Comparison of ENCODE assay signal across 2 cellular contexts in the genomic region with DNA sequence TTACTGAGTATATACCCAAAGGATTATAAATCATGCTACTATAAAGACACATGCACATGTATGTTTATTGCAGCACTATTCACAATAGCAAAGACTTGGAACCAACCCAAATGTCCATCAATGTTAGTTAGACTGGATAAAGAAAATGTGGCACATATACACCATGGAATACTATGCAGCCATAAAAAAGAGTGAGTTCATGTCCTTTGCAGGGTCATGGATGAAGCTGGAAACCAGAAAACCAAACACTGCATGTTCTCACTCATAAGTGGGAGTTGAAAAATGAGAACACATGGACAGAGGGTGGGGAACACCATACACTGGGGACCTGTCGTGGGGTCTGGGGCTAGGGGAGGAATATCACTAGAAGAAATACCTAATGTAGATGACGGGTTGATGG. TPM values are rescaled to one million over a fixed set of nuclear protein-coding genes. Genes with fewer than 3 reads are reported as not detected.
"Had no signal": no experiment of that assay in that cellular context is flagged by ENCODE, and none has a peak within 500 bp of the region (broad histone marks: within the 10 kb centered on the region; RNA-seq: fewer than 3 reads in every experiment).

No MANE protein-coding gene starts in this region.

RNA-seq across cellular contexts. Expression of a gene that starts 27.5 kb away (rescaled TPM):
- polyA plus RNA-seq: immature natural killer cell; naive thymus-derived CD4-positive, alpha-beta T cell had no signal
